Comparison of ENCODE assay signal across 29 cellular contexts in the genomic region with DNA sequence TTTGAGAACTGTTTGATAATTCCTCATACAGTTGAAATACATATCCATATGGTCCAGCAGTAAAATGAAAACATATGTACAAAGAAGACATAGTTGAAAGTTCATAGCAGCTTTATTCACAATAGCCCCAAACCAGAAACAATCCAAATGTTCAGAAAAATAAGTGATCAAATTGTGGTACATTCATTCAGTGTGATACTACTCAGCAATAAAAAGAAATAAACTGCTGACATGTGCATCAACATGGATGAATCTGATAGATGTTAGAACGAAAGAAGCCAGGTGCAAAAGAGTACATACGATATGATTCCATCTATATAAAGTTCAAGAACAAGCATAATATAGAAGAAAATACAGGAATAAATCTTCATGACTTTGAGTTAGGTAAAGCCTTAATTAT.
"Had no signal": no experiment of that assay in that cellular context is flagged by ENCODE, and none has a peak within 500 bp of the region (broad histone marks: within the 10 kb centered on the region; RNA-seq: fewer than 3 reads in every experiment).

No MANE protein-coding gene starts in this region.

- H3K4me3 ChIP-seq: ascending aorta, breast epithelium, cardiac muscle cell, colonic mucosa, esophagus squamous epithelium had no signal

- H3K4me1 Mint-ChIP-seq: activated CD4-positive, alpha-beta memory T cell treated with anti-CD3 and anti-CD28 coated beads, Interleukin-2, amount 10 ng/mL, durations not matched to agents 7 days and 5 days; activated CD4-positive, alpha-beta T cell treated with anti-CD3 and anti-CD28 coated beads, Interleukin-2, amount 10 ng/mL, durations not matched to agents 7 days and 5 days; activated naive CD4-positive, alpha-beta T cell treated with anti-CD3 and anti-CD28 coated beads, Interleukin-2, amount 50 U/mL, for 24 hours; activated naive CD8-positive, alpha-beta T cell treated with anti-CD3 and anti-CD28 coated beads, Interleukin-2, amount 10 ng/mL, durations not matched to agents 7 days and 5 days had no signal

- H3K27ac ChIP-seq: ascending aorta, breast epithelium, cardiac muscle cell, colonic mucosa, epithelial cell of prostate, esophagus squamous epithelium had no signal

- H3K4me3 Mint-ChIP-seq: activated CD4-positive, alpha-beta memory T cell treated with anti-CD3 and anti-CD28 coated beads, Interleukin-2, amount 10 ng/mL, durations not matched to agents 7 days and 5 days; activated CD4-positive, alpha-beta T cell treated with anti-CD3 and anti-CD28 coated beads, Interleukin-2, amount 10 ng/mL, durations not matched to agents 7 days and 5 days; activated naive CD4-positive, alpha-beta T cell treated with anti-CD3 and anti-CD28 coated beads for 36 hours; activated naive CD4-positive, alpha-beta T cell treated with anti-CD3 and anti-CD28 coated beads, Interleukin-2, amount 50 U/mL, for 24 hours; activated naive CD8-positive, alpha-beta T cell treated with anti-CD3 and anti-CD28 coated beads, Interleukin-2, amount 10 ng/mL, durations not matched to agents 7 days and 5 days; activated T-cell treated with anti-CD3 and anti-CD28 coated beads, Interleukin-2, amount 50 U/mL, for 24 hours; activated T-cell treated with anti-CD3 and anti-CD28 coated beads, Interleukin-2, amount 50 U/mL, for 72 hours; brain had no signal

- H3K27me3 Mint-ChIP-seq: activated naive CD4-positive, alpha-beta T cell treated with anti-CD3 and anti-CD28 coated beads, Interleukin-2, amount 50 U/mL, for 24 hours; brain had no signal

- H3K36me3 ChIP-seq: ascending aorta, breast epithelium, cardiac muscle cell, colonic mucosa had no signal

- H3K27me3 ChIP-seq: ascending aorta, breast epithelium, cardiac muscle cell, colonic mucosa, esophagus squamous epithelium had no signal

- FAIRE-seq: endometrium, endothelial cell of umbilical vein had no signal

- H3K9me3 Mint-ChIP-seq: activated CD4-positive, alpha-beta memory T cell treated with anti-CD3 and anti-CD28 coated beads, Interleukin-2, amount 10 ng/mL, durations not matched to agents 7 days and 5 days; activated CD4-positive, alpha-beta T cell treated with anti-CD3 and anti-CD28 coated beads, Interleukin-2, amount 10 ng/mL, durations not matched to agents 7 days and 5 days; activated naive CD4-positive, alpha-beta T cell treated with anti-CD3 and anti-CD28 coated beads for 36 hours; activated naive CD4-positive, alpha-beta T cell treated with anti-CD3 and anti-CD28 coated beads, Interleukin-2, amount 50 U/mL, for 24 hours; activated naive CD8-positive, alpha-beta T cell treated with anti-CD3 and anti-CD28 coated beads, Interleukin-2, amount 10 ng/mL, durations not matched to agents 7 days and 5 days; activated T-cell treated with anti-CD3 and anti-CD28 coated beads, Interleukin-2, amount 50 U/mL, for 24 hours; activated T-cell treated with anti-CD3 and anti-CD28 coated beads, Interleukin-2, amount 50 U/mL, for 72 hours; brain had no signal

- H3K9me3 ChIP-seq: ascending aorta, breast epithelium, colonic mucosa, esophagus squamous epithelium had no signal

- H3K4me1 ChIP-seq: ascending aorta, breast epithelium, colonic mucosa, esophagus squamous epithelium had no signal

- H3K27ac Mint-ChIP-seq: activated CD4-positive, alpha-beta memory T cell treated with anti-CD3 and anti-CD28 coated beads, Interleukin-2, amount 10 ng/mL, durations not matched to agents 7 days and 5 days; activated CD4-positive, alpha-beta T cell treated with anti-CD3 and anti-CD28 coated beads, Interleukin-2, amount 10 ng/mL, durations not matched to agents 7 days and 5 days; activated naive CD4-positive, alpha-beta T cell treated with anti-CD3 and anti-CD28 coated beads for 36 hours; activated naive CD4-positive, alpha-beta T cell treated with anti-CD3 and anti-CD28 coated beads, Interleukin-2, amount 50 U/mL, for 24 hours; activated naive CD8-positive, alpha-beta T cell treated with anti-CD3 and anti-CD28 coated beads, Interleukin-2, amount 10 ng/mL, durations not matched to agents 7 days and 5 days; activated T-cell treated with anti-CD3 and anti-CD28 coated beads, Interleukin-2, amount 50 U/mL, for 24 hours; brain had no signal

- H3K36me3 Mint-ChIP-seq: activated naive CD4-positive, alpha-beta T cell treated with anti-CD3 and anti-CD28 coated beads, Interleukin-2, amount 50 U/mL, for 24 hours; activated naive CD8-positive, alpha-beta T cell treated with anti-CD3 and anti-CD28 coated beads, Interleukin-2, amount 10 ng/mL, durations not matched to agents 7 days and 5 days had no signal

- DNase-seq: activated CD4-positive, alpha-beta memory T cell treated with anti-CD3 and anti-CD28 coated beads, Interleukin-2, amount 10 ng/mL, durations not matched to agents 7 days and 5 days; activated CD4-positive, alpha-beta T cell treated with anti-CD3 and anti-CD28 coated beads for 1 hour; activated CD4-positive, alpha-beta T cell treated with anti-CD3 and anti-CD28 coated beads for 4 hours; activated CD4-positive, alpha-beta T cell treated with anti-CD3 and anti-CD28 coated beads, Interleukin-2, amount 10 ng/mL, durations not matched to agents 7 days and 5 days; activated CD4-positive, alpha-beta T cell treated with anti-CD3 and anti-CD28 coated beads, Interleukin-2, amount 50 U/mL, for 4 hours; activated CD8-positive, alpha-beta memory T cell treated with anti-CD3 and anti-CD28 coated beads, Interleukin-2, amount 50 U/mL, for 48 hours; activated effector memory CD4-positive, alpha-beta T cell treated with anti-CD3 and anti-CD28 coated beads, Interleukin-2, amount 50 U/mL, for 16 hours; activated naive CD4-positive, alpha-beta T cell treated with anti-CD3 and anti-CD28 coated beads for 36 hours; activated naive CD8-positive, alpha-beta T cell treated with anti-CD3 and anti-CD28 coated beads, Interleukin-2, amount 10 ng/mL, durations not matched to agents 7 days and 5 days; activated T-cell treated with anti-CD3 and anti-CD28 coated beads for 4 hours; activated T-cell treated with anti-CD3 and anti-CD28 coated beads, Interleukin-2, amount 50 U/mL, for 24 hours; activated T-cell treated with anti-CD3 and anti-CD28 coated beads, Interleukin-2, amount 50 U/mL, for 72 hours; central memory CD4-positive, alpha-beta T cell; cerebellar nuclear complex; colonic mucosa; effector CD8-positive, alpha-beta T cell; esophagus squamous epithelium; foreskin melanocyte; head of caudate nucleus; hippocampal formation; T-helper 2 cell had no signal

- ATAC-seq: activated T-cell treated with anti-CD3 and anti-CD28 coated beads, Interleukin-2, amount 50 U/mL, for 72 hours had no signal
